In the genomic region with DNA sequence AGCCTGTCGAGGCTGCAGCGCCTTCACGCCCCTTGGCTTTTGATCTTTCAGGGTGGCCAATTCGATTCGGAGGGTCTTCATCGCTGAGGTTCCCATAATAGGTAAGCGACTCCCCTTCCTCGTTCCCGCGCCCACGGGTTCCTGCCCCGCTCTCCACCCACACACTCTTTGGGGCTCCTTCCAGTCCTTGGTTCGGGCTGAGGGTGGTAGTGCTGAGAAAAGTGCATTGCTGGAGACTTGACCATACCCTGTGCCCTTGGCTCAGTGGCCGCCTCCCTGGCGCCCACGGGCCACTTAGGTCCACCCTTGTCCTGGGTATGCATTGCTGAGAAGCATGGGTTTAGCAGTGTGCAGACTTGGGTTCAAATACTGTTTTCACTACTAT, we compare ENCODE assay signal across 9 cellular contexts. TPM values are rescaled to one million over a fixed set of nuclear protein-coding genes. Genes with fewer than 3 reads are reported as not detected.
DNase-seq lines count a peak whose midpoint lies in the region; ATAC-seq and TF ChIP-seq lines count a peak whose summit lies in the region.
"Had no signal": no experiment of that assay in that cellular context is flagged by ENCODE, and none has a peak within 500 bp of the region (broad histone marks: within the 10 kb centered on the region; RNA-seq: fewer than 3 reads in every experiment).

No MANE protein-coding gene starts in this region.

- POLR2A ChIA-PET in CD4-positive, alpha-beta T cell (lab: Charles Lee), result interaction anchor here (0.8 to 4.6 kb wide), 20 partner anchors 9 to 277 kb away, joined by 3 to 82 read pairs (median 6); partner anchors contain the start of genes ARL2BP, CCDC102A, CIAPIN1 and COQ9

- H3K4me1 ChIP-seq in lung (ENCODE audit: control insufficient read depth in 2 of 2, insufficient read depth in 2 of 2, low read length in 2 of 2) (peaks cover 0 to 2% of the 10 kb centered on the region in 2 donors), upper lobe of right lung (peaks cover 27% of the 10 kb centered on the region)

- H3K4me3 Mint-ChIP-seq in CD4-positive, alpha-beta T cell, result peak overlapping the region; percentile 100
- H3K4me3 Mint-ChIP-seq in brain, result peak overlapping the region; percentile 98 to 100 (median 100)

- intact Hi-C loops in CD4-positive, alpha-beta T cell (cut with DNase I, micrococcal nuclease), result loop anchor here in 1 of 2 experiments (1.0 to 10.0 kb wide), 6 partner anchors 16 to 528 kb away; partner anchors contain the start of genes CIAPIN1, COQ9, DOK4 and HERPUD1
- intact Hi-C loops in upper lobe of right lung (cut with DNase I), result no loop called here

- peaks cover 43% of the 10 kb centered on the region for H3K4me1 Mint-ChIP-seq in CD4-positive, alpha-beta T cell (ENCODE audit: low read depth)
- peaks cover 32% of the 10 kb centered on the region for H3K4me1 Mint-ChIP-seq in brain

- H3K27me3 ChIP-seq in CD4-positive, alpha-beta T cell (ENCODE audit: control insufficient read depth, insufficient read depth, low read length), result no peaks in the 10 kb centered on the region
- H3K27me3 ChIP-seq in lung (ENCODE audit: control insufficient read depth, insufficient read depth) (no peaks in the 10 kb centered on the region), upper lobe of right lung (no peaks in the 10 kb centered on the region)

- H3K36me3 Mint-ChIP-seq in CD4-positive, alpha-beta T cell (ENCODE audit: low read depth), result peaks cover 75% of the 10 kb centered on the region
- H3K36me3 Mint-ChIP-seq in brain, result peaks cover 44% of the 10 kb centered on the region

- H3K27ac Mint-ChIP-seq in CD4-positive, alpha-beta T cell, result peak overlapping the region; percentile 92
- H3K27ac Mint-ChIP-seq in brain, result peak overlapping the region; percentile 86 to 99 (median 99)

- WGBS in lung, 2 donors, result 1% methylated on average over 13 to 16 of the region's 16 CpGs

- no peaks in the 10 kb centered on the region for H3K9me3 ChIP-seq in CD4-positive, alpha-beta T cell (ENCODE audit: control insufficient read depth, low read length)
- no peaks in the 10 kb centered on the region for H3K9me3 ChIP-seq in lung (ENCODE audit: control insufficient read depth in 2 of 2, insufficient read depth in 1 of 2, low read length in 1 of 2)
- H3K9me3 ChIP-seq in upper lobe of right lung, result no peaks in the 10 kb centered on the region

- ATAC-seq in CD4-positive, alpha-beta T cell (ENCODE audit: poor library complexity), result peak; percentile 15
- ATAC-seq in HG03457 (IDR thresholded peaks at IDR 0.05; ENCODE audit: unreplicated experiment), result peak; percentile 11
- ATAC-seq in lung (ENCODE audit: insufficient read depth, low FRiP score), result no peak
- ATAC-seq in upper lobe of right lung, result peak; percentile 55
- ATAC-seq in HG02870 (IDR thresholded peaks at IDR 0.05; ENCODE audit: unreplicated experiment), result no peak

- H3K36me3 ChIP-seq in lung (ENCODE audit: control insufficient read depth in 2 of 2, insufficient read depth in 2 of 2, low read length in 2 of 2) (peaks cover 12 to 31% of the 10 kb centered on the region in 2 donors), upper lobe of right lung (peaks cover 71% of the 10 kb centered on the region)

- peak overlapping the region; percentile 93 for H3K4me3 ChIP-seq in lung
- peak overlapping the region; percentile 95 for H3K4me3 ChIP-seq in upper lobe of right lung

- peak overlapping the region; percentile 52 for H3K27ac ChIP-seq in CD4-positive, alpha-beta T cell (ENCODE audit: low read depth, low read length)
- H3K27ac ChIP-seq in lung (ENCODE audit: low read depth in 1 of 2, low read length in 1 of 2) (peak overlapping the region in 1 of 2 donors; percentile 82), upper lobe of right lung (peak overlapping the region; percentile 93)

- TF ChIP-seq CTCF in CD4-positive, alpha-beta T cell (IDR thresholded peaks at IDR 0.05), result no peak
- no peak for TF ChIP-seq CTCF in brain (conservative IDR thresholded peaks at IDR 0.05)
- TF ChIP-seq CTCF in lung (IDR thresholded peaks at IDR 0.05; ENCODE audit: control extremely low read depth, extremely low read depth), result no peak
- no peak for TF ChIP-seq CTCF in upper lobe of right lung (IDR thresholded peaks at IDR 0.05)

- H3K27me3 Mint-ChIP-seq in CD4-positive, alpha-beta T cell, result no peaks in the 10 kb centered on the region
- H3K27me3 Mint-ChIP-seq in brain, result peaks cover 5% of the 10 kb centered on the region

- DNase-seq in CD4-positive, alpha-beta T cell, result no peak
- DNase-seq in lung (ENCODE audit: low spot score) (no peak), upper lobe of right lung (no peak), middle frontal gyrus (ENCODE audit: extremely low spot score, low spot score) (no peak), GF-D8 (lab: John Stamatoyannopoulos, UW) (no peak)

- CTCF ChIA-PET in CD4-positive, alpha-beta T cell (lab: Charles Lee), result interaction anchor here (1.0 to 2.4 kb wide), 14 partner anchors 8 to 272 kb away, joined by 3 to 55 read pairs (median 6); partner anchors contain the start of genes CIAPIN1, COQ9, DOK4 and KATNB1

- H3K9me3 Mint-ChIP-seq in CD4-positive, alpha-beta T cell, result no peaks in the 10 kb centered on the region
- no peaks in the 10 kb centered on the region for H3K9me3 Mint-ChIP-seq in brain

RNA-seq across cellular contexts. Expression of gene POLR2C, which starts 0.5 kb away (rescaled TPM):
- total RNA-seq in CD4-positive, alpha-beta T cell, result 100 to 1,000 TPM; 124 to 125 TPM
- polyA plus RNA-seq in brain (ENCODE audit: insufficient read depth, low read depth, low replicate concordance), result 108 TPM
- total RNA-seq in lung, result 100 to 1,000 TPM in 1 of 2 donors, 10 to 100 TPM in 1; 89.5 to 124 TPM
- polyA plus RNA-seq in lung, result 10 to 100 TPM; 65.8 to 75.4 TPM
- total RNA-seq in upper lobe of right lung, result 85.1 TPM

RNA-seq across cellular contexts. Expression of gene COQ9, which starts 15.7 kb away (rescaled TPM):
- 1 to 10 TPM; 7.0 to 7.6 TPM for total RNA-seq in CD4-positive, alpha-beta T cell
- polyA plus RNA-seq in brain (ENCODE audit: insufficient read depth, low read depth, low replicate concordance), result 69.5 TPM
- 10 to 100 TPM; 42.2 to 51.1 TPM for total RNA-seq in lung
- polyA plus RNA-seq in lung, result 10 to 100 TPM; 42.5 to 59.5 TPM
- total RNA-seq in upper lobe of right lung, result 35.2 TPM

RNA-seq across cellular contexts. Expression of gene CIAPIN1, which starts 15.8 kb away (rescaled TPM):
- 10 to 100 TPM; 27.8 to 28.0 TPM for total RNA-seq in CD4-positive, alpha-beta T cell
- polyA plus RNA-seq in brain (ENCODE audit: insufficient read depth, low read depth, low replicate concordance), result 66.3 TPM
- 10 to 100 TPM; 41.2 to 69.6 TPM for total RNA-seq in lung
- polyA plus RNA-seq in lung, result 10 to 100 TPM; 24.0 to 34.2 TPM
- 31.2 TPM for total RNA-seq in upper lobe of right lung

RNA-seq across cellular contexts. Expression of gene DOK4, which starts 23.3 kb away (rescaled TPM):
- total RNA-seq in CD4-positive, alpha-beta T cell, result 1 to 10 TPM; 2.4 to 2.9 TPM
- 25.2 TPM for polyA plus RNA-seq in brain (ENCODE audit: insufficient read depth, low read depth, low replicate concordance)
- 10 to 100 TPM; 45.9 to 58.2 TPM for total RNA-seq in lung
- polyA plus RNA-seq in lung, result 10 to 100 TPM; 19.7 to 56.3 TPM
- 55.1 TPM for total RNA-seq in upper lobe of right lung

RNA-seq across cellular contexts. Expression of gene CCL17, which starts 58.4 kb away (rescaled TPM):
- not detected for total RNA-seq in CD4-positive, alpha-beta T cell
- not detected for polyA plus RNA-seq in brain (ENCODE audit: insufficient read depth, low read depth, low replicate concordance)
- total RNA-seq in lung, result 1 to 10 TPM in 1 of 2 donors, not detected in 1; 3.1 TPM
- polyA plus RNA-seq in lung, result 10 to 100 TPM in 1 of 2 donors, 1 to 10 TPM in 1; 3.5 to 39.3 TPM
- total RNA-seq in upper lobe of right lung, result 15.5 TPM
- total RNA-seq: renal cortical epithelial cell had no signal

Comparison
In these comparisons a context has a peak if more than half of its experiments do, and no peak if none do; other contexts are left out.
1. ATAC-seq: peak in CD4-positive, alpha-beta T cell (single experiment), HG03457 (single experiment) and upper lobe of right lung (single experiment); none in lung (single experiment) and HG02870 (single experiment).